9 cellular contexts compared by ENCODE assay signal in the genomic region with DNA sequence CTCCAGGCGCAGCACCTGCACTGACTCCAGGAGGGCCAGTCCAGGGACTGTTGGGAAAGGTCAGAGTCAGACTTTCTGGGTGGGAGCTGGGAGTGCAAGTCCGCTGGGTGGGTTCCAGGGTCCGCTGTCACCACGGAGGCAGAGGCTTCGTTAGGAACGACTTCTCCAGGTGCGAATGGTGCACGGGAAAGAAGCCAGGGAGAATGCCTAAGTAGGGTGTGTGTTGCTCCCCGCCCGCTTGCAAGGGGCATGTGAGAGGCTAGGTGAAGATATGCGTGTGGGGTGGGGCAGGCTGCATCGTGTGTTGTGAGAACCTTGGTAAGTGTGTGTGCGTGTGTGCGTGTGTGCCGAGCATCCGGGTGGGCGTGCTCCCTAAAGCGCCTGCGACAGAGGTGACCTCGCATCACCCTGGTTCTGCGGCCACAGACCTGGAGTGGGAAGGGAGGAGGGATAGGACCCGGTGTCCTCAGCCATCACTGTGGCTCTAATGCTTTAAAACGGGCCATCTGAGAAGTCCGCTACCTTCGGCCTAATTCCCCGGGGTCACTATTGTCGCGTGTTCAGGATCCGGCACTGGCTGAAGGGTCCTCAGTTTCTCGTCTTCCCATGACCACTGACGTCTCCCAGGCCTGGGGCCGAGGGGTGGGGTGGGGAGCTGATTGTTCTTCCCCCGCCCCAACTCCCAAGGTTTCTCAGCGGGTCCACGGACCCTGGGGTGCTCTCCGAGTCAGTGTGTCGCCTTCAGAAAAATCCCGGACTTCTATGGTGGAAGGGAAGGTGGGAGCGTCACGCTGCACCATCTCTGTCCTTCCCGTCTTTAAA. TPM values are rescaled to one million over a fixed set of nuclear protein-coding genes. Genes with fewer than 3 reads are reported as not detected.
DNase-seq lines count a peak whose midpoint lies in the region; ATAC-seq and TF ChIP-seq lines count a peak whose summit lies in the region.
"Had no signal": no experiment of that assay in that cellular context is flagged by ENCODE, and none has a peak within 500 bp of the region (broad histone marks: within the 10 kb centered on the region; RNA-seq: fewer than 3 reads in every experiment).

No MANE protein-coding gene starts in this region.

- no peak for ATAC-seq in activated CD8-positive, alpha-beta T cell treated with anti-CD3 and anti-CD28 coated beads for 36 hours
- ATAC-seq in HG03039 (IDR thresholded peaks at IDR 0.05; ENCODE audit: unreplicated experiment) = no peak

- no peak for TF ChIP-seq CTCF in activated CD8-positive, alpha-beta T cell treated with anti-CD3 and anti-CD28 coated beads for 36 hours (IDR thresholded peaks at IDR 0.05)
- TF ChIP-seq CTCF in type B pancreatic cell (conservative IDR thresholded peaks at IDR 0.05) (no peak), brain microvascular endothelial cell (IDR thresholded peaks at IDR 0.05; ENCODE audit: low read depth, low read length, missing control alignments) (no peak)

- in situ Hi-C loops in brain microvascular endothelial cell (cut with HindIII; ENCODE audit: low pct_ligation_motif_present, low sequenced_read_pairs) = loop anchor here (25.0 kb wide), 1 partner anchor 93 kb away; no protein-coding TSS in a partner anchor

- H3K9me3 Mint-ChIP-seq in activated CD8-positive, alpha-beta T cell treated with anti-CD3 and anti-CD28 coated beads for 36 hours = peaks cover 3% of the 10 kb centered on the region
- H3K9me3 Mint-ChIP-seq in immature natural killer cell (peaks cover 0 to 3% (median under 1%) of the 10 kb centered on the region in 6 donors), type B pancreatic cell (no peaks in the 10 kb centered on the region)

- H3K36me3 ChIP-seq in brain microvascular endothelial cell (replicated peaks) = no peaks in the 10 kb centered on the region

- no peak overlapping the region for H3K4me3 ChIP-seq in brain microvascular endothelial cell (ENCODE audit: low read depth, low read length)

- peak; percentile 18 for DNase-seq in stimulated activated CD4-positive, alpha-beta T cell treated with anti-CD3 and anti-CD28 coated beads, Interleukin-15, amount 100 ng/mL, for 24 hours
- DNase-seq in stimulated activated CD4-positive, alpha-beta T cell treated with anti-CD3 and anti-CD28 coated beads, Interleukin-1b, Interleukin-23, amount 100 ng/mL, for 48 hours = no peak
- peak; percentile 30 for DNase-seq in activated CD8-positive, alpha-beta T cell treated with anti-CD3 and anti-CD28 coated beads for 36 hours
- no peak for DNase-seq in immature natural killer cell
- no peak for DNase-seq in type B pancreatic cell (ENCODE audit: extremely low spot score, unreplicated experiment)
- no peak for DNase-seq in brain microvascular endothelial cell
- DNase-seq in amygdala (lab: John Stamatoyannopoulos, UW) = no peak
- DNase-seq: NK-92 treated with Interleukin-12 subunit alpha and Interleukin-12 subunit beta, amount 100 ng/mL, for 24 hours had no signal

- H3K36me3 Mint-ChIP-seq in activated CD8-positive, alpha-beta T cell treated with anti-CD3 and anti-CD28 coated beads for 36 hours (ENCODE audit: low read depth) = no peaks in the 10 kb centered on the region
- peaks cover 0 to 3% (median 0%) of the 10 kb centered on the region in 3 donors for H3K36me3 Mint-ChIP-seq in immature natural killer cell
- H3K36me3 Mint-ChIP-seq in type B pancreatic cell = peaks cover 4% of the 10 kb centered on the region

- H3K27me3 ChIP-seq in brain microvascular endothelial cell (replicated peaks) = peaks cover 55% of the 10 kb centered on the region

- H3K27ac ChIP-seq in brain microvascular endothelial cell = no peak overlapping the region

- CTCF ChIA-PET in activated CD8-positive, alpha-beta T cell treated with anti-CD3 and anti-CD28 coated beads for 36 hours (lab: Charles Lee) = interaction anchor here (0.9 to 6.3 kb wide), 18 partner anchors 11 to 162 kb away, joined by 3 to 31 read pairs (median 5); a partner anchor contains a TSS

- intact Hi-C loops in activated CD8-positive, alpha-beta T cell treated with anti-CD3 and anti-CD28 coated beads for 36 hours (cut with micrococcal nuclease) = loop anchor here (2.0 kb wide), 1 partner anchor 84 kb away; no protein-coding TSS in a partner anchor

- peak overlapping the region; percentile 55 for H3K4me3 Mint-ChIP-seq in activated CD8-positive, alpha-beta T cell treated with anti-CD3 and anti-CD28 coated beads for 36 hours
- H3K4me3 Mint-ChIP-seq in immature natural killer cell (peak overlapping the region; percentile 61 to 80 (median 76)), type B pancreatic cell (peak overlapping the region; percentile 77)

- POLR2A ChIA-PET in activated CD8-positive, alpha-beta T cell treated with anti-CD3 and anti-CD28 coated beads for 36 hours (lab: Charles Lee) = interaction anchor here (1.1 kb wide), 1 partner anchor 76 kb away, joined by 3 read pairs; no protein-coding TSS in a partner anchor

- H3K27me3 Mint-ChIP-seq in activated CD8-positive, alpha-beta T cell treated with anti-CD3 and anti-CD28 coated beads for 36 hours = peaks cover 86% of the 10 kb centered on the region
- H3K27me3 Mint-ChIP-seq in immature natural killer cell (ENCODE audit: low read depth in 3 of 3) (peaks cover 56 to 77% (median 71%) of the 10 kb centered on the region in 3 donors), type B pancreatic cell (peaks cover 99% of the 10 kb centered on the region)

- H3K27ac Mint-ChIP-seq in activated CD8-positive, alpha-beta T cell treated with anti-CD3 and anti-CD28 coated beads for 36 hours = no peak overlapping the region
- H3K27ac Mint-ChIP-seq in immature natural killer cell (peak overlapping the region in 5 of 6 donors; percentile 7 to 66 (median 28)), type B pancreatic cell (peak overlapping the region; percentile 83)

- peaks cover 51% of the 10 kb centered on the region for H3K4me1 Mint-ChIP-seq in activated CD8-positive, alpha-beta T cell treated with anti-CD3 and anti-CD28 coated beads for 36 hours (ENCODE audit: low read depth)
- H3K4me1 Mint-ChIP-seq in immature natural killer cell (peaks cover 55 to 58% of the 10 kb centered on the region in 2 donors), type B pancreatic cell (ENCODE audit: unreplicated experiment) (peaks cover 40% of the 10 kb centered on the region)

RNA-seq across cellular contexts. Expression of a gene that starts 6.1 kb away (rescaled TPM):
- not detected for total RNA-seq in activated CD8-positive, alpha-beta T cell treated with anti-CD3 and anti-CD28 coated beads for 36 hours
- polyA plus RNA-seq in immature natural killer cell = not detected
- total RNA-seq in type B pancreatic cell (ENCODE audit: low replicate concordance) = not detected in 2 replicates

RNA-seq across cellular contexts. Expression of a gene that starts 17.9 kb away (rescaled TPM):
- 1 to 10 TPM; 7.1 to 7.4 TPM for total RNA-seq in activated CD8-positive, alpha-beta T cell treated with anti-CD3 and anti-CD28 coated beads for 36 hours
- polyA plus RNA-seq in immature natural killer cell = 10 to 100 TPM in 1 of 3 donors, 1 to 10 TPM in 2; 8.0 to 11.1 (median 8.7) TPM
- total RNA-seq in type B pancreatic cell (ENCODE audit: low replicate concordance) = 5.7 and 9.1 TPM in 2 replicates

Comparison
In these comparisons a context has a peak if more than half of its experiments do, and no peak if none do; other contexts are left out.
1. DNase-seq: peak in stimulated activated CD4-positive, alpha-beta T cell treated with anti-CD3 and anti-CD28 coated beads, Interleukin-15, amount 100 ng/mL, for 24 hours (single experiment) and activated CD8-positive, alpha-beta T cell treated with anti-CD3 and anti-CD28 coated beads for 36 hours (single experiment); none in stimulated activated CD4-positive, alpha-beta T cell treated with anti-CD3 and anti-CD28 coated beads, Interleukin-1b, Interleukin-23, amount 100 ng/mL, for 48 hours (single experiment), immature natural killer cell (0 of 3), type B pancreatic cell (single experiment), brain microvascular endothelial cell (single experiment) and amygdala (0 of 56).
2. Peak in every context shown above with its lines, with median percentiles within 50 percentile points of each other: H3K4me3 Mint-ChIP-seq.